Comparison of ENCODE assay signal across 12 cellular contexts in the genomic region with DNA sequence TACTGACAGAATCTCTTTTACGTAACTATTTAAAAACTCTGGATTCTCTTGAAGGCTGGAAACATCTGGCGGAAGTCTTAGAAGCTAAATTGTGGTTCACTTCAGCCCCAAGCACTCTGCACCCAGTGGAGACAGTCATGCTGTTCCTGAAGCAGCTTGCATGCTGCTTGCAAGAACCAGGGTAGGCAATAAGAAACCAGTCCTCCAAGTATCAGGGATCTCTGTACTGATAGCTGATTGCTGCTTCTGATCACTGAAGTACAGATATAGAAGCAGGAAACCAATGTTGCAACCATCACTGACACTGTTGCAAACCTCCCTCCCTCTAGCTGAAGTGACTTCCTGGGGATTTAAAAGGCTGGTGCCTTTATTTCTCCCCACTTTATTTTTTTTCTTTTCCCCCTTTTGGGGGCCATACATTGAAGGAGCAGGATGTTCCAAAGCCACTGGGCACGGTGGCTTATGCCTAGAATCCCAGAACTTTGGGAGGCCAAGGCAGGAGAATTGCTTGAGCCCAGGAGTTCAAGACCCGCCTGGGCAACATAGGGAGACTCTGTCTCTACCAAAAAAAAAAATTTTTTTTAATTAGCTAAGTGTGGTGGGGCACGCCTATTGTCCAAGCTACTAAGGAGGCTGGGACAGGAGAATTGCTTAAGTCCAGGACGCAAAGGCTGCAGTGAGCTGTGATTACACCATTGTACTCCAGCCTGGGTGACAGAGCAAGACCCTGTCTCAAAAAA. TPM values are rescaled to one million over a fixed set of nuclear protein-coding genes. Genes with fewer than 3 reads are reported as not detected.
A peak's percentile ranks its signal among the peaks of the same experiment; 100 is the strongest.
DNase-seq lines count a peak whose midpoint lies in the region; ATAC-seq and TF ChIP-seq lines count a peak whose summit lies in the region.
"Had no signal": no experiment of that assay in that cellular context is flagged by ENCODE, and none has a peak within 500 bp of the region (broad histone marks: within the 10 kb centered on the region; RNA-seq: fewer than 3 reads in every experiment).

No MANE protein-coding gene starts in this region.

- peaks cover 60% of the 10 kb centered on the region for H3K4me1 ChIP-seq in BLaER1
- H3K4me1 ChIP-seq in osteoblast (ENCODE audit: insufficient read depth, low read length) = no peaks in the 10 kb centered on the region

- H4K20me1 ChIP-seq in BLaER1 (no peaks in the 10 kb centered on the region), osteoblast (ENCODE audit: insufficient read depth, low read length) (no peaks in the 10 kb centered on the region)

- H3K4me2 ChIP-seq in BLaER1 = peak overlapping the region; percentile 77
- no peak overlapping the region for H3K4me2 ChIP-seq in osteoblast (ENCODE audit: insufficient read depth, low read length)

- TF ChIP-seq POLR2A in NB4 (IDR thresholded peaks at IDR 0.05; ENCODE audit: extremely low read depth, insufficient read length) = no peak

- H3K4me3 ChIP-seq in BLaER1 = peak overlapping the region; percentile 48
- H3K4me3 ChIP-seq in NB4 (ENCODE audit: low read depth, low read length) = peak overlapping the region; percentile 27
- no peak overlapping the region for H3K4me3 ChIP-seq in osteoblast (ENCODE audit: insufficient read depth, low read length)

- ATAC-seq in GM18861 (IDR thresholded peaks at IDR 0.05; ENCODE audit: unreplicated experiment) (peak; percentile 48), GM21526 (IDR thresholded peaks at IDR 0.05; ENCODE audit: low FRiP score, unreplicated experiment) (no peak)

- H3K27ac ChIP-seq in BLaER1 (peak overlapping the region; percentile 89), osteoblast (ENCODE audit: low read depth, low read length) (no peak overlapping the region)
- H3K27ac ChIP-seq: brain microvascular endothelial cell, VCaP had no signal

- H3K9ac ChIP-seq in BLaER1 = peak overlapping the region; percentile 70; the same call in 1 of the 2 replicates

- peak; percentile 97 for DNase-seq in NB4 (ENCODE audit: low read depth)
- DNase-seq in fibroblast of peridontal ligament (ENCODE audit: extremely low read depth) = peak; percentile 1
- DNase-seq in osteoblast (ENCODE audit: insufficient read length, low spot score, missing footprints) = no peak
- DNase-seq in COR-L47 (lab: John Stamatoyannopoulos, UW) = no peak
- no peak for DNase-seq in NK-92 treated with Interleukin-12 subunit alpha and Interleukin-12 subunit beta, amount 100 ng/mL, for 24 hours (lab: John Stamatoyannopoulos, UW)
- DNase-seq: brain microvascular endothelial cell, NCI-H446 treated with DMSO at 0.1 percent for 48 hours, nephron progenitor cell had no signal

- H3K36me3 ChIP-seq in BLaER1 (peaks cover 44% of the 10 kb centered on the region), osteoblast (ENCODE audit: insufficient read depth, low read length) (no peaks in the 10 kb centered on the region)

- H3K9me3 ChIP-seq in BLaER1 = peaks cover 45% of the 10 kb centered on the region
- H3K9me3 ChIP-seq in osteoblast (ENCODE audit: low read depth, low read length) = no peaks in the 10 kb centered on the region

- no peaks in the 10 kb centered on the region for H3K27me3 ChIP-seq in BLaER1
- H3K27me3 ChIP-seq in osteoblast (ENCODE audit: insufficient read depth, low read length) = no peaks in the 10 kb centered on the region
- H3K27me3 ChIP-seq: brain microvascular endothelial cell had no signal

- no peaks in the 10 kb centered on the region for H3K79me2 ChIP-seq in osteoblast (ENCODE audit: insufficient read depth, low read length)

- TF ChIP-seq CTCF in NB4 (IDR thresholded peaks at IDR 0.05; ENCODE audit: low read depth, low read length) (no peak), osteoblast (IDR thresholded peaks at IDR 0.05; ENCODE audit: extremely low read depth, low read depth, low read length) (no peak)

- no peak overlapping the region for H2AFZ ChIP-seq in osteoblast (ENCODE audit: low read length)

RNA-seq across cellular contexts. Expression of a gene that starts 15.3 kb away (rescaled TPM):
- 60.1 and 67.0 TPM in 2 replicates for total RNA-seq in osteoblast

RNA-seq across cellular contexts. Expression of a gene that starts 15.6 kb away (rescaled TPM):
- 98.8 and 103 TPM in 2 replicates for total RNA-seq in osteoblast

RNA-seq across cellular contexts. Expression of a gene that starts 35.3 kb away (rescaled TPM):
- total RNA-seq in osteoblast = 111 and 129 TPM in 2 replicates

RNA-seq across cellular contexts. Expression of a gene that starts 35.5 kb away (rescaled TPM):
- total RNA-seq in osteoblast = 96.1 and 100 TPM in 2 replicates

RNA-seq across cellular contexts. Expression of a gene that starts 49.6 kb away (rescaled TPM):
- total RNA-seq in osteoblast = 22.7 and 24.6 TPM in 2 replicates

Comparison
In these comparisons a context has a peak if more than half of its experiments do, and no peak if none do; other contexts are left out.
1. DNase-seq: peak in NB4 (single experiment) and fibroblast of peridontal ligament (single experiment); none in osteoblast (single experiment), COR-L47 (single experiment) and NK-92 treated with Interleukin-12 subunit alpha and Interleukin-12 subunit beta, amount 100 ng/mL, for 24 hours (single experiment).